Comparison of ENCODE assay signal across 17 cellular contexts in the genomic region with DNA sequence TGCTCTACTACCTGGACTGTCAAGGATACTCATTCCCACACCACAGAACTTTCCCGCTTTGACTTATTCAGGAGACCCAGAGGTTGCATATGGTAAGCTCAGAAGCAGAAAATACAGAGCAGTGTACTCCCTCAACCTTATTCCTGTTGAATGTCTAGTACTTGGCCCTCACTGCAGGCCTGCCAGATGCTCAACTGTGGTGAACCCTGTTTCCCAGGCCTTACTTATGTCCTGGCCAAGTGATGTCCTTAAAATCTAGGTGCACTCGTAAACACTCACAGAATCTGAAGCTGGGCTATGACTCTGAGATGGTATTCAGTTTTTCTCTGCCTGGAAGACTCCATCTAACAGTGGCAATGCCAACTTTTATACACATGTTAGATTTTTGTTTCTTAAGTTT. TPM values are rescaled to one million over a fixed set of nuclear protein-coding genes. Genes with fewer than 3 reads are reported as not detected.
A peak's percentile ranks its signal among the peaks of the same experiment; 100 is the strongest.
DNase-seq lines count a peak whose midpoint lies in the region; ATAC-seq, FAIRE-seq and TF ChIP-seq lines count a peak whose summit lies in the region.
"Had no signal": no experiment of that assay in that cellular context is flagged by ENCODE, and none has a peak within 500 bp of the region (broad histone marks: within the 10 kb centered on the region; RNA-seq: fewer than 3 reads in every experiment).

No MANE protein-coding gene starts in this region.

- SMC1A ChIA-PET in GM12878 (lab: Charles Lee; ENCODE audit: uncharacterized antibody, unreplicated experiment) = interaction anchor here (1.1 to 4.0 kb wide), 12 partner anchors 8 to 67 kb away, joined by 3 to 45 read pairs (median 5); partner anchors contain the start of genes DIAPH1, HDAC3 and RELL2

- BruUV-seq in GM12878 (replicated peaks; lab: Mats Ljungman, UMichigan) = no TSS peak

- no peak overlapping the region for H3K4me3 ChIP-seq in GM23338
- no peak overlapping the region for H3K4me3 ChIP-seq in GM12878
- H3K4me3 ChIP-seq: A549, esophagus muscularis mucosa, pancreas, PC-9, testis had no signal

- H2AFZ ChIP-seq in GM23338 (no peak overlapping the region), GM12878 (ENCODE audit: control insufficient read depth, low read depth, low read length) (no peak overlapping the region)
- H2AFZ ChIP-seq: PC-9 had no signal

- in situ Hi-C loops in GM12878 (cut with MboI) = no loop called here

- H3K4me1 ChIP-seq in GM23338 (ENCODE audit: insufficient read depth) (no peaks in the 10 kb centered on the region), GM12878 (ENCODE audit: control insufficient read depth, insufficient read depth, low read length) (peaks cover 11% of the 10 kb centered on the region; the same call in 1 of the 2 replicates)
- H3K4me1 ChIP-seq: testis had no signal

- TF ChIP-seq CTCF in GM23338 (conservative IDR thresholded peaks at IDR 0.05; ENCODE audit: low read depth in 2 of 2) = no peak
- TF ChIP-seq CTCF in GM12878 (IDR thresholded peaks at IDR 0.05 in 2 of 3, conservative IDR thresholded peaks at IDR 0.05 in 1 of 3; ENCODE audit: control insufficient read depth in 2 of 3, extremely low read depth in 1 of 3, insufficient read depth in 1 of 3, low read depth in 3 of 3, low read length in 3 of 3) = no peak

- H3K9me2 ChIP-seq in GM23338 (ENCODE audit: insufficient read depth) = no peaks in the 10 kb centered on the region

- 0 out of 2 replicates have a peak, but pooled peaks cover 4% of the 10 kb centered on the region for H3F3A ChIP-seq in GM23338 (replicated peaks; ENCODE audit: low read depth)

- peaks cover 69% of the 10 kb centered on the region for H3K4me1 Mint-ChIP-seq in activated CD8-positive, alpha-beta memory T cell treated with anti-CD3 and anti-CD28 coated beads, Interleukin-2, amount 10 ng/mL, durations not matched to agents 7 days and 5 days
- H3K4me1 Mint-ChIP-seq in GM23338 = peaks cover 4% of the 10 kb centered on the region; the same call in 1 of the 3 replicates
- H3K4me1 Mint-ChIP-seq in naive thymus-derived CD8-positive, alpha-beta T cell = peaks cover 28 to 82% (median 69%) of the 10 kb centered on the region in 4 donors

- intact Hi-C loops in GM12878 (cut with micrococcal nuclease; ENCODE audit: unreplicated experiment) = loop anchor here (10.0 kb wide), 1 partner anchor 367 kb away; the partner anchor contains the start of gene RNF14

- no peaks in the 10 kb centered on the region for H3K27me3 Mint-ChIP-seq in activated CD8-positive, alpha-beta memory T cell treated with anti-CD3 and anti-CD28 coated beads, Interleukin-2, amount 10 ng/mL, durations not matched to agents 7 days and 5 days
- H3K27me3 Mint-ChIP-seq in GM23338 (ENCODE audit: insufficient read depth, low read depth, poor library complexity) = peaks cover 2% of the 10 kb centered on the region
- H3K27me3 Mint-ChIP-seq in naive thymus-derived CD8-positive, alpha-beta T cell = no peaks in the 10 kb centered on the region

- CTCF ChIA-PET in activated CD8-positive, alpha-beta memory T cell treated with anti-CD3 and anti-CD28 coated beads, Interleukin-2, amount 10 ng/mL, durations not matched to agents 7 days and 5 days (lab: Charles Lee) = interaction anchor here (0.7 to 13.7 kb wide), 9 partner anchors 9 to 94 kb away, joined by 3 to 274 read pairs (median 4); partner anchors contain the start of genes DIAPH1, FCHSD1, HDAC3 and RELL2
- CTCF ChIA-PET in GM12878 (lab: Yijun Ruan, JAX) = interaction anchor here (1.0 to 3.9 kb wide), 14 partner anchors 10 to 363 kb away, joined by 3 to 43 read pairs (median 8); partner anchors contain the start of genes DIAPH1, HDAC3, PCDHGA10 and RELL2

- ATAC-seq in activated CD8-positive, alpha-beta memory T cell treated with anti-CD3 and anti-CD28 coated beads, Interleukin-2, amount 10 ng/mL, durations not matched to agents 7 days and 5 days = no peak
- ATAC-seq in GM23338 (no peak), GM12878 (peak; percentile 29)
- ATAC-seq in naive thymus-derived CD8-positive, alpha-beta T cell = no peak
- ATAC-seq: A549 had no signal

- no peaks in the 10 kb centered on the region for H3K9me3 ChIP-seq in GM12878 (replicated peaks; ENCODE audit: control insufficient read depth, insufficient read depth, low read length)
- H3K9me3 ChIP-seq: A549, esophagus muscularis mucosa, pancreas, testis had no signal

- FAIRE-seq in GM12878 (lab: Jason Lieb, UNC) = no peak
- FAIRE-seq: A549, pancreas had no signal

- TF ChIP-seq POLR2A in GM12878 (IDR thresholded peaks at IDR 0.05; ENCODE audit: low read depth, low read length) = no peak

- no peak for TF ChIP-seq RAD21 in GM12878 (IDR thresholded peaks at IDR 0.05; ENCODE audit: insufficient read depth, low read depth, low read length)

- POLR2A ChIA-PET in GM12878 (lab: Charles Lee) = interaction anchor here (0.9 to 4.6 kb wide), 6 partner anchors 10 to 39 kb away, joined by 3 to 41 read pairs (median 11); partner anchors contain the start of genes DIAPH1, HDAC3 and RELL2
- POLR2A ChIA-PET in naive thymus-derived CD8-positive, alpha-beta T cell (lab: Charles Lee) = interaction anchor here (0.6 to 3.3 kb wide), 4 partner anchors 19 to 1478 kb away, joined by 3 to 17 read pairs (median 6); partner anchors contain the start of gene DIAPH1

- peaks cover 29% of the 10 kb centered on the region for H3K36me3 Mint-ChIP-seq in activated CD8-positive, alpha-beta memory T cell treated with anti-CD3 and anti-CD28 coated beads, Interleukin-2, amount 10 ng/mL, durations not matched to agents 7 days and 5 days
- no peaks in the 10 kb centered on the region for H3K36me3 Mint-ChIP-seq in GM23338 (ENCODE audit: low read depth)
- H3K36me3 Mint-ChIP-seq in naive thymus-derived CD8-positive, alpha-beta T cell = peaks cover 0 to 29% (median 9%) of the 10 kb centered on the region in 3 donors

- H3K9me3 Mint-ChIP-seq in activated CD8-positive, alpha-beta memory T cell treated with anti-CD3 and anti-CD28 coated beads, Interleukin-2, amount 10 ng/mL, durations not matched to agents 7 days and 5 days (ENCODE audit: low read depth) = no peaks in the 10 kb centered on the region
- no peaks in the 10 kb centered on the region for H3K9me3 Mint-ChIP-seq in GM23338
- no peaks in the 10 kb centered on the region for H3K9me3 Mint-ChIP-seq in naive thymus-derived CD8-positive, alpha-beta T cell

- H3K4me3 Mint-ChIP-seq in activated CD8-positive, alpha-beta memory T cell treated with anti-CD3 and anti-CD28 coated beads, Interleukin-2, amount 10 ng/mL, durations not matched to agents 7 days and 5 days = no peak overlapping the region
- H3K4me3 Mint-ChIP-seq in GM23338 = no peak overlapping the region
- peak overlapping the region in 4 of 10 donors; percentile 7 to 56 (median 46) for H3K4me3 Mint-ChIP-seq in naive thymus-derived CD8-positive, alpha-beta T cell

- H4K20me1 ChIP-seq in GM23338 (replicated peaks; ENCODE audit: insufficient read depth) = peaks cover 25% of the 10 kb centered on the region
- H4K20me1 ChIP-seq in GM12878 (ENCODE audit: control insufficient read depth, insufficient read depth) = no peaks in the 10 kb centered on the region

- peaks cover 82% of the 10 kb centered on the region for H3K79me2 ChIP-seq in GM23338 (replicated peaks; ENCODE audit: insufficient read depth)
- H3K79me2 ChIP-seq in GM12878 (ENCODE audit: control insufficient read depth, insufficient read depth, low read length) = peaks cover 65% of the 10 kb centered on the region

- RAD21 ChIA-PET in GM12878 (lab: Charles Lee; ENCODE audit: unreplicated experiment) = interaction anchor here (0.6 to 4.3 kb wide), 11 partner anchors 8 to 618 kb away, joined by 3 to 60 read pairs (median 4); partner anchors contain the start of genes DIAPH1, FCHSD1, HDAC3 and PCDHGA12

- peak overlapping the region; percentile 72 for H3K27ac Mint-ChIP-seq in activated CD8-positive, alpha-beta memory T cell treated with anti-CD3 and anti-CD28 coated beads, Interleukin-2, amount 10 ng/mL, durations not matched to agents 7 days and 5 days
- no peak overlapping the region for H3K27ac Mint-ChIP-seq in GM23338
- peak overlapping the region in 9 of 10 donors; percentile 36 to 95 (median 77) for H3K27ac Mint-ChIP-seq in naive thymus-derived CD8-positive, alpha-beta T cell

- H3K36me3 ChIP-seq in GM23338 (ENCODE audit: insufficient read depth) (no peaks in the 10 kb centered on the region), GM12878 (ENCODE audit: control insufficient read depth in 2 of 2, insufficient read depth in 2 of 2, low read length in 1 of 2) (peaks cover 3 to 8% of the 10 kb centered on the region in 2 experiments)
- H3K36me3 ChIP-seq: pancreas had no signal

- H3K9ac ChIP-seq in GM12878 (ENCODE audit: control insufficient read depth, insufficient read depth, low read length) = no peak overlapping the region

- 96% methylated on average over 2 of the region's 2 CpGs for WGBS in GM12878 (ENCODE audit: insufficient coverage, insufficient replicate concordance, low lambda C conversion rate, missing lambda C conversion rate)

- no peak for DNase-seq in activated CD8-positive, alpha-beta memory T cell treated with anti-CD3 and anti-CD28 coated beads, Interleukin-2, amount 10 ng/mL, durations not matched to agents 7 days and 5 days
- no peak for DNase-seq in activated CD8-positive, alpha-beta memory T cell treated with anti-CD3 and anti-CD28 coated beads, Interleukin-2, amount 50 U/mL, for 4 hours
- DNase-seq in GM23338 (ENCODE audit: low spot score) (no peak), GM12878 (ENCODE audit: low read depth, low spot score) (no peak), C1 segment of cervical spinal cord (lab: John Stamatoyannopoulos, UW) (no peak), COR-L47 (lab: John Stamatoyannopoulos, UW) (no peak), occipital lobe (lab: John Stamatoyannopoulos, UW) (no peak)
- no peak for DNase-seq in naive thymus-derived CD8-positive, alpha-beta T cell
- DNase-seq: hypothalamus, NCI-H1092, NCI-H345, pancreas, T-helper 1 cell, testis had no signal

- H3K4me2 ChIP-seq in GM23338 (no peak overlapping the region), GM12878 (ENCODE audit: control insufficient read depth, insufficient read depth) (no peak overlapping the region)
- H3K4me2 ChIP-seq: A549, PC-9 had no signal

- TF ChIP-seq EP300 in GM12878 (IDR thresholded peaks at IDR 0.05; ENCODE audit: borderline replicate concordance in 1 of 2, control insufficient read depth in 1 of 2, low read depth in 2 of 2, low read length in 2 of 2) = no peak

- H3K27me3 ChIP-seq in GM23338 (ENCODE audit: insufficient read depth) (no peaks in the 10 kb centered on the region), GM12878 (replicated peaks in 1 of 2; ENCODE audit: control insufficient read depth in 2 of 2, insufficient read depth in 2 of 2, low read length in 1 of 2) (no peaks in the 10 kb centered on the region)
- H3K27me3 ChIP-seq: esophagus muscularis mucosa, pancreas, testis had no signal

- H3K27ac ChIP-seq in GM23338 (ENCODE audit: low read depth) (peak overlapping the region; percentile 63; the same call in 1 of the 2 replicates), GM12878 (ENCODE audit: control insufficient read depth, insufficient read depth) (no peak overlapping the region)
- H3K27ac ChIP-seq: esophagus muscularis mucosa, PC-9, testis had no signal

RNA-seq across cellular contexts. Expression of gene DIAPH1, which starts 21.0 kb away (rescaled TPM):
- total RNA-seq in activated CD8-positive, alpha-beta memory T cell treated with anti-CD3 and anti-CD28 coated beads, Interleukin-2, amount 10 ng/mL, durations not matched to agents 7 days and 5 days = 100 to 1,000 TPM; 284 to 295 TPM
- total RNA-seq in GM23338 (2014; rRNA removed; shearing (Covaris generic)) = 97.0 and 104 TPM in 2 replicates
- polyA plus RNA-seq in GM23338 (2016; fragmentation: Nextera tagmentation; extraction: Ambion mirVana) = 42.9 and 43.5 TPM in 2 replicates
- 41.5 and 54.1 TPM in 2 replicates for total RNA-seq in GM12878 (2013; cell fraction: nucleolus; rRNA removed)
- 42.6 and 45.5 TPM in 2 replicates for total RNA-seq in GM12878 (2014; rRNA removed)
- 37.8 and 38.6 TPM in 2 replicates for total RNA-seq in GM12878 (2014; rRNA removed; fragmentation: Illumina TruSeq; extraction: Trizol)
- total RNA-seq in GM12878 (2021) = 159 and 168 TPM in 2 replicates
- polyA plus RNA-seq in GM12878 (2011; ENCODE audit: low read depth) = 53.8 TPM
- 43.6 and 45.5 TPM in 2 replicates for polyA plus RNA-seq in GM12878 (2011; rRNA removed)
- 60.5 and 85.4 TPM in 2 replicates for polyA plus RNA-seq in GM12878 (2011; cell fraction: cytosol; rRNA removed)
- polyA plus RNA-seq in GM12878 (2011; cell fraction: nucleus; rRNA removed) = 108 and 216 TPM in 2 replicates
- 64.3 and 68.3 TPM in 2 replicates for polyA plus RNA-seq in GM12878 (2012)
- polyA plus RNA-seq in GM12878 (2014; fragmentation: Illumina TruSeq; extraction: Trizol) = 122 and 124 TPM in 2 replicates
- polyA plus RNA-seq in GM12878 (2014; fragmentation: Nextera tagmentation; extraction: Ambion mirVana) = 10 to 100 TPM; 46.3 to 56.0 TPM
- 62.1 and 69.4 TPM in 2 replicates for polyA plus RNA-seq in GM12878 (2014; rRNA removed)
- polyA plus RNA-seq in GM12878 (2016; fragmentation: Nextera tagmentation; extraction: Ambion mirVana) = 100 to 1,000 TPM; 113 to 122 TPM
- 95.9 and 106 TPM in 2 replicates for polyA minus RNA-seq in GM12878 (2011; rRNA and poly(A)+ RNA removed)
- polyA minus RNA-seq in GM12878 (2011; cell fraction: cytosol; rRNA and poly(A)+ RNA removed) = 52.9 and 65.7 TPM in 2 replicates
- 34.0 and 83.0 TPM in 2 replicates for polyA minus RNA-seq in GM12878 (2011; cell fraction: nucleus; rRNA and poly(A)+ RNA removed)
- total RNA-seq in naive thymus-derived CD8-positive, alpha-beta T cell = 100 to 1,000 TPM; 171 to 183 TPM
- polyA plus RNA-seq in naive thymus-derived CD8-positive, alpha-beta T cell = 100 to 1,000 TPM in 1 of 3 donors, 10 to 100 TPM in 2; 87.4 to 105 (median 92.9) TPM
- 18.4 TPM for total RNA-seq in occipital lobe

RNA-seq across cellular contexts. Expression of gene HDAC3, which starts 38.8 kb away (rescaled TPM):
- total RNA-seq in activated CD8-positive, alpha-beta memory T cell treated with anti-CD3 and anti-CD28 coated beads, Interleukin-2, amount 10 ng/mL, durations not matched to agents 7 days and 5 days = 10 to 100 TPM; 87.1 to 90.0 TPM
- 74.6 and 90.0 TPM in 2 replicates for total RNA-seq in GM23338 (2014; rRNA removed; shearing (Covaris generic))
- 59.2 and 59.3 TPM in 2 replicates for polyA plus RNA-seq in GM23338 (2016; fragmentation: Nextera tagmentation; extraction: Ambion mirVana)
- total RNA-seq in GM12878 (2013; cell fraction: nucleolus; rRNA removed) = 97.4 and 102 TPM in 2 replicates
- 107 and 109 TPM in 2 replicates for total RNA-seq in GM12878 (2014; rRNA removed)
- total RNA-seq in GM12878 (2014; rRNA removed; fragmentation: Illumina TruSeq; extraction: Trizol) = 77.0 and 92.5 TPM in 2 replicates
- total RNA-seq in GM12878 (2021) = 82.9 and 94.3 TPM in 2 replicates
- polyA plus RNA-seq in GM12878 (2011; ENCODE audit: low read depth) = 88.0 TPM
- 115 and 140 TPM in 2 replicates for polyA plus RNA-seq in GM12878 (2011; rRNA removed)
- 160 and 168 TPM in 2 replicates for polyA plus RNA-seq in GM12878 (2011; cell fraction: cytosol; rRNA removed)
- polyA plus RNA-seq in GM12878 (2011; cell fraction: nucleus; rRNA removed) = 199 and 244 TPM in 2 replicates
- 77.9 and 79.2 TPM in 2 replicates for polyA plus RNA-seq in GM12878 (2012)
- 115 and 135 TPM in 2 replicates for polyA plus RNA-seq in GM12878 (2014; fragmentation: Illumina TruSeq; extraction: Trizol)
- 100 to 1,000 TPM in 1 of 2 experiments, 10 to 100 TPM in 1; 62.2 to 108 TPM for polyA plus RNA-seq in GM12878 (2014; fragmentation: Nextera tagmentation; extraction: Ambion mirVana)
- 107 and 115 TPM in 2 replicates for polyA plus RNA-seq in GM12878 (2014; rRNA removed)
- polyA plus RNA-seq in GM12878 (2016; fragmentation: Nextera tagmentation; extraction: Ambion mirVana) = 100 to 1,000 TPM; 117 to 120 TPM
- polyA minus RNA-seq in GM12878 (2011; rRNA and poly(A)+ RNA removed) = 119 and 130 TPM in 2 replicates
- polyA minus RNA-seq in GM12878 (2011; cell fraction: cytosol; rRNA and poly(A)+ RNA removed) = 32.9 and 41.7 TPM in 2 replicates
- 79.4 and 93.5 TPM in 2 replicates for polyA minus RNA-seq in GM12878 (2011; cell fraction: nucleus; rRNA and poly(A)+ RNA removed)
- 10 to 100 TPM; 71.1 to 81.6 TPM for total RNA-seq in naive thymus-derived CD8-positive, alpha-beta T cell
- polyA plus RNA-seq in naive thymus-derived CD8-positive, alpha-beta T cell = 100 to 1,000 TPM in 1 of 3 donors, 10 to 100 TPM in 2; 85.7 to 100 (median 91.7) TPM
- total RNA-seq in occipital lobe = 46.5 TPM

RNA-seq across cellular contexts. Expression of gene RELL2, which starts 39.0 kb away (rescaled TPM):
- total RNA-seq in activated CD8-positive, alpha-beta memory T cell treated with anti-CD3 and anti-CD28 coated beads, Interleukin-2, amount 10 ng/mL, durations not matched to agents 7 days and 5 days = 10 to 100 TPM; 28.0 to 35.8 TPM
- 30.6 and 34.6 TPM in 2 replicates for total RNA-seq in GM23338 (2014; rRNA removed; shearing (Covaris generic))
- 18.6 and 20.4 TPM in 2 replicates for polyA plus RNA-seq in GM23338 (2016; fragmentation: Nextera tagmentation; extraction: Ambion mirVana)
- total RNA-seq in GM12878 (2013; cell fraction: nucleolus; rRNA removed) = 5.6 and 7.0 TPM in 2 replicates
- total RNA-seq in GM12878 (2014; rRNA removed) = 15.3 and 18.2 TPM in 2 replicates
- total RNA-seq in GM12878 (2014; rRNA removed; fragmentation: Illumina TruSeq; extraction: Trizol) = 6.6 and 6.8 TPM in 2 replicates
- 15.4 and 15.7 TPM in 2 replicates for total RNA-seq in GM12878 (2021)
- polyA plus RNA-seq in GM12878 (2011; ENCODE audit: low read depth) = 1.3 TPM
- polyA plus RNA-seq in GM12878 (2011; rRNA removed) = 0.91 and 2.1 TPM in 2 replicates
- polyA plus RNA-seq in GM12878 (2011; cell fraction: cytosol; rRNA removed) = 2.0 and 3.3 TPM in 2 replicates
- 27.8 and 32.1 TPM in 2 replicates for polyA plus RNA-seq in GM12878 (2011; cell fraction: nucleus; rRNA removed)
- polyA plus RNA-seq in GM12878 (2012) = 4.7 and 5.4 TPM in 2 replicates
- polyA plus RNA-seq in GM12878 (2014; fragmentation: Illumina TruSeq; extraction: Trizol) = 1.2 and 6.0 TPM in 2 replicates
- polyA plus RNA-seq in GM12878 (2014; fragmentation: Nextera tagmentation; extraction: Ambion mirVana) = under 1 TPM; 0.23 to 0.64 TPM
- polyA plus RNA-seq in GM12878 (2014; rRNA removed) = 21.4 and 23.5 TPM in 2 replicates
- 1 to 10 TPM; 7.5 to 9.5 TPM for polyA plus RNA-seq in GM12878 (2016; fragmentation: Nextera tagmentation; extraction: Ambion mirVana)
- polyA minus RNA-seq in GM12878 (2011; rRNA and poly(A)+ RNA removed) = 1.3 and 1.4 TPM in 2 replicates
- polyA minus RNA-seq in GM12878 (2011; cell fraction: cytosol; rRNA and poly(A)+ RNA removed) = 0.73 and 0.80 TPM in 2 replicates
- 4.4 and 6.1 TPM in 2 replicates for polyA minus RNA-seq in GM12878 (2011; cell fraction: nucleus; rRNA and poly(A)+ RNA removed)
- total RNA-seq in naive thymus-derived CD8-positive, alpha-beta T cell = 10 to 100 TPM; 22.3 to 23.9 TPM
- polyA plus RNA-seq in naive thymus-derived CD8-positive, alpha-beta T cell = 1 to 10 TPM; 2.6 to 3.9 (median 3.4) TPM
- total RNA-seq in occipital lobe = 8.4 TPM

RNA-seq across cellular contexts. Expression of gene FCHSD1, which starts 53.4 kb away (rescaled TPM):
- 10 to 100 TPM; 46.5 to 64.1 TPM for total RNA-seq in activated CD8-positive, alpha-beta memory T cell treated with anti-CD3 and anti-CD28 coated beads, Interleukin-2, amount 10 ng/mL, durations not matched to agents 7 days and 5 days
- total RNA-seq in GM23338 (2014; rRNA removed; shearing (Covaris generic)) = 28.7 and 46.6 TPM in 2 replicates
- polyA plus RNA-seq in GM23338 (2016; fragmentation: Nextera tagmentation; extraction: Ambion mirVana) (17.9 and 24.7 TPM in 2 replicates), GM12878 (2011; rRNA removed) (16.6 and 21.9 TPM in 2 replicates), GM12878 (2014; fragmentation: Illumina TruSeq; extraction: Trizol) (3.2 and 8.9 TPM in 2 replicates), GM12878 (2014; fragmentation: Nextera tagmentation; extraction: Ambion mirVana) (1 to 10 TPM in 1 of 2 experiments, under 1 TPM in 1; 0.97 to 1.0 TPM), GM12878 (2014; rRNA removed) (19.1 and 22.8 TPM in 2 replicates), GM12878 (2016; fragmentation: Nextera tagmentation; extraction: Ambion mirVana) (10 to 100 TPM in 1 of 2 experiments, 1 to 10 TPM in 1; 9.9 to 11.5 TPM)
- total RNA-seq in GM12878 (2013; cell fraction: nucleolus; rRNA removed) = 61.9 and 72.1 TPM in 2 replicates
- total RNA-seq in GM12878 (2014; rRNA removed) (13.1 and 18.0 TPM in 2 replicates), GM12878 (2014; rRNA removed; fragmentation: Illumina TruSeq; extraction: Trizol) (7.7 and 8.1 TPM in 2 replicates), GM12878 (2021) (20.6 and 21.3 TPM in 2 replicates), occipital lobe (3.0 TPM)
- polyA plus RNA-seq in GM12878 (2011; ENCODE audit: low read depth) = 15.7 TPM
- polyA plus RNA-seq in GM12878 (2011; cell fraction: cytosol; rRNA removed) = 13.3 and 17.5 TPM in 2 replicates
- polyA plus RNA-seq in GM12878 (2011; cell fraction: nucleus; rRNA removed) = 231 and 272 TPM in 2 replicates
- 26.0 and 30.3 TPM in 2 replicates for polyA plus RNA-seq in GM12878 (2012)
- 13.6 and 15.4 TPM in 2 replicates for polyA minus RNA-seq in GM12878 (2011; rRNA and poly(A)+ RNA removed)
- 4.1 and 5.5 TPM in 2 replicates for polyA minus RNA-seq in GM12878 (2011; cell fraction: cytosol; rRNA and poly(A)+ RNA removed)
- polyA minus RNA-seq in GM12878 (2011; cell fraction: nucleus; rRNA and poly(A)+ RNA removed) = 37.4 and 42.8 TPM in 2 replicates
- 100 to 1,000 TPM; 110 to 115 TPM for total RNA-seq in naive thymus-derived CD8-positive, alpha-beta T cell
- 1 to 10 TPM; 8.8 to 9.4 (median 9.3) TPM for polyA plus RNA-seq in naive thymus-derived CD8-positive, alpha-beta T cell
